ENCODE assay signal across 1 cellular context in the genomic region with DNA sequence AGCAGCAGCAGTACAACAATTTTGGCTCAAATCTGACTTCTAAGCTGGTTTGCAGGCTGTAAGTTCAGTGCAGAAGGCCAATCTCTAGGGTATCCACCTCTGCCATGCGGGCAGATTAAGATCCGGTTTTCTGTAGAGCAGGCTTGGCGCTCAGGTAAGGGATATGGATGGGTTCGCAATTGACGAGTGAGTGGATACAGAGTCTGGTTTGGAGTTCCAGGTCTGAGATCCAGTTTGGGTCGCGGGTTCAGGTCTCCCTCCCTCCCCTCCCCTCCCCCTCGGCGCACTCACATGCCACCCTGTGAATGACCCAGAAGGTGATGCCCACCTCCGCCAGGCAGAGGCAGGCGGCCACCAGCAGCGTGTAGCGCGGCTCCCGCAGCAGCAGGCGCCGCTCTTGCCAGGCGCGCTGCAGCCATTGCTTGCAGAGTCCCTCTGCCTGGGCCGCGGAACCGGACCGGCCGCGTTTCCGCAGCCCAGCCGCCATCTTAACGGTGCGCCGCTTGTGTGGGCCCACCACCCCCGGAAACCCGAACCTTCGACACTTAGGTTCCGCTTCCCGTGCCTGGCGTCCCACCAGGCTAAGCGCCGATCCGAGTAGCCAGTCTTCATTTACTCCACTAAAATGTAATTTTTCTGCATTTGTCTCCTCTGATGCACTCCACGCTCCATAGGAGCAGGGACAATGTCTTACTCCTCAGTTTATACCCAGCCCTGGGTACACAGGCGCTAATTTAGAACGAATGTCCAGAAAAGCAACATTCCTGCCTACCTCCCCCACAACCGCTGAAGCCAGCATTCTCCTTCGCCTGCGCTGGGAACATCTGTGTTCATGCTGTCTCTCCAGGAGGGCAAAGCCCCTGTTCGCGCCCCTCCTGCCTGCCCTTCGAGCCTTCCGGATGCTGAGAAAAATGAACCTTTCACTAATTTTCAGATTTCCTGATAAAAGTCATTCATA.
A peak's percentile ranks its signal among the peaks of the same experiment; 100 is the strongest.
TF ChIP-seq lines count a peak whose summit lies in the region.

A gene (minus strand): TSS at position 509 of the 958 bp plus-strand sequence. CDS start 22 bp downstream, at position 487.

TF ChIP-seq in GM23338, 12 proteins besides CTCF, POLR2A, EP300 and RAD21 (continued from another document):
- TF ChIP-seq CREB1 (CRISPR knock-in tag; IDR thresholded peaks at IDR 0.05; ENCODE audit: low read depth) (peak; percentile 60), NANOG (IDR thresholded peaks at IDR 0.05; ENCODE audit: borderline replicate concordance) (no peak), POLR2AphosphoS5 (IDR thresholded peaks at IDR 0.05; ENCODE audit: low read depth) (peak; percentile 90), ZNF331 (CRISPR knock-in tag; IDR thresholded peaks at IDR 0.05; ENCODE audit: low read depth) (no peak), ZNF114 (CRISPR knock-in tag; IDR thresholded peaks at IDR 0.05) (no peak), EZH2phosphoT487 (IDR thresholded peaks at IDR 0.05; ENCODE audit: unreplicated experiment) (no peak), STAT1 (IDR thresholded peaks at IDR 0.05; ENCODE audit: unreplicated experiment) (no peak)
